Comparison of ENCODE assay signal across 8 cellular contexts in genomic region chr5:124741711-124742496, GRCh38.
A peak's percentile ranks its signal among the peaks of the same experiment; 100 is the strongest.
DNase-seq lines count a peak whose midpoint lies in the region; ATAC-seq lines count a peak whose summit lies in the region.

No MANE protein-coding gene starts in this region.

- peak overlapping the region in 1 of 2 donors; percentile 82 for H3K9ac ChIP-seq in mucosa of rectum (ENCODE audit: low read depth in 1 of 2, low read length in 2 of 2)

- ATAC-seq in GM18502 (IDR thresholded peaks at IDR 0.05; ENCODE audit: poor library complexity, unreplicated experiment), result no peak
- ATAC-seq in GM21423 (IDR thresholded peaks at IDR 0.05; ENCODE audit: unreplicated experiment), result no peak

- no peaks in the 10 kb centered on the region for H3K27me3 ChIP-seq in mucosa of rectum (ENCODE audit: control insufficient read depth in 2 of 2, insufficient read depth in 2 of 2, low read length in 2 of 2)

- peaks cover 37 to 60% of the 10 kb centered on the region in 2 donors for H3K4me1 ChIP-seq in mucosa of rectum (ENCODE audit: control insufficient read depth in 2 of 2, insufficient read depth in 2 of 2, low read length in 2 of 2)

- H3K27ac ChIP-seq in mucosa of rectum (ENCODE audit: low read depth in 2 of 2, low read length in 2 of 2), result peak overlapping the region; percentile 92 to 94

- peak overlapping the region; percentile 52 to 85 for H3K4me3 ChIP-seq in mucosa of rectum (ENCODE audit: low read length in 2 of 2)

- no peaks in the 10 kb centered on the region for H3K9me3 ChIP-seq in mucosa of rectum (ENCODE audit: control insufficient read depth in 2 of 2, low read length in 2 of 2)

- DNase-seq in DMS 273 treated with DMSO at 0.1 percent for 48 hours (lab: John Stamatoyannopoulos, UW), result peak; percentile 66
- peak; percentile 86 for DNase-seq in NCI-H2196 treated with DMSO at 0.1 percent for 48 hours (lab: John Stamatoyannopoulos, UW; ENCODE audit: unreplicated experiment)
- DNase-seq in dedifferentiated amniotic fluid mesenchymal stem cell (ENCODE audit: extremely low spot score), result peak; percentile 56
- no peak for DNase-seq in activated naive CD4-positive, alpha-beta T cell (lab: John Stamatoyannopoulos, UW)
- DNase-seq in activated naive CD4-positive, alpha-beta T cell treated with Interleukin-2 at 50 U/mL for 16 hours, result no peak

- H3K36me3 ChIP-seq in mucosa of rectum (ENCODE audit: control insufficient read depth in 2 of 2, insufficient read depth in 2 of 2, low read length in 2 of 2), result no peaks in the 10 kb centered on the region

Comparison
In these comparisons a context has a peak if more than half of its experiments do, and no peak if none do; other contexts are left out.
1. DNase-seq: peak in DMS 273 treated with DMSO at 0.1 percent for 48 hours (single experiment), NCI-H2196 treated with DMSO at 0.1 percent for 48 hours (single experiment) and dedifferentiated amniotic fluid mesenchymal stem cell (single experiment); none in activated naive CD4-positive, alpha-beta T cell (0 of 4) and activated naive CD4-positive, alpha-beta T cell treated with Interleukin-2 at 50 U/mL for 16 hours (single experiment).